Comparison of ENCODE assay signal across 10 cellular contexts in genomic region chr1:10724052-10724494, GRCh38.
DNase-seq lines count a peak whose midpoint lies in the region; TF ChIP-seq lines count a peak whose summit lies in the region.
"Had no signal": no experiment of that assay in that cellular context is flagged by ENCODE, and none has a peak within 500 bp of the region (broad histone marks: within the 10 kb centered on the region; RNA-seq: fewer than 3 reads in every experiment).

No MANE protein-coding gene starts in this region.

- H3K27me3 Mint-ChIP-seq in MCF 10A (ENCODE audit: insufficient read depth, unreplicated experiment) = no peaks in the 10 kb centered on the region

- no peak for TF ChIP-seq CTCF in MCF 10A (IDR thresholded peaks at IDR 0.05; ENCODE audit: unreplicated experiment)
- no peak for TF ChIP-seq CTCF in OCI-LY7 (conservative IDR thresholded peaks at IDR 0.05; ENCODE audit: low read length)
- no peak for TF ChIP-seq CTCF in GM10248 (IDR thresholded peaks at IDR 0.05; ENCODE audit: control extremely low read depth, extremely low read depth, low read depth, missing control alignments)

- no peak overlapping the region for H3K9ac ChIP-seq in BLaER1 treated with 17β-estradiol and CSF1 and Interleukin-3, amounts not matched to agents 10 nM and 100 nM
- peak overlapping the region; percentile 5 for H3K9ac ChIP-seq in mucosa of stomach (ENCODE audit: low read length)

- no peaks in the 10 kb centered on the region for H3K79me2 ChIP-seq in OCI-LY7 (ENCODE audit: insufficient read depth, low read depth, low read length)

- H3K4me1 ChIP-seq in BLaER1 treated with 17β-estradiol and CSF1 and Interleukin-3, amounts not matched to agents 10 nM and 100 nM = peaks cover 0 to 16% (median 12%) of the 10 kb centered on the region in 10 experiments; a peak in 13 of 20 replicates
- H3K4me1 ChIP-seq in mucosa of stomach (ENCODE audit: control insufficient read depth, insufficient read depth, low read length) = peaks cover 68% of the 10 kb centered on the region
- H3K4me1 ChIP-seq in OCI-LY7 (ENCODE audit: insufficient read depth, low read length, poor library complexity, severe bottlenecking) = no peaks in the 10 kb centered on the region

- H3K4me3 Mint-ChIP-seq in MCF 10A (ENCODE audit: unreplicated experiment) = no peak overlapping the region

- no peaks in the 10 kb centered on the region for H3K9me3 ChIP-seq in BLaER1 treated with 17β-estradiol and CSF1 and Interleukin-3, amounts not matched to agents 10 nM and 100 nM (replicated peaks in 1 of 11)
- H3K9me3 ChIP-seq in mucosa of stomach (ENCODE audit: control insufficient read depth, low read length) = no peaks in the 10 kb centered on the region
- no peaks in the 10 kb centered on the region for H3K9me3 ChIP-seq in OCI-LY7 (ENCODE audit: low read length)

- H3K27ac Mint-ChIP-seq in MCF 10A (ENCODE audit: low read depth, unreplicated experiment) = peak overlapping the region; percentile 82

- H4K20me1 ChIP-seq in BLaER1 treated with 17β-estradiol and CSF1 and Interleukin-3, amounts not matched to agents 10 nM and 100 nM = no peaks in the 10 kb centered on the region; a peak in 1 of 22 replicates
- no peaks in the 10 kb centered on the region for H4K20me1 ChIP-seq in OCI-LY7 (ENCODE audit: insufficient read depth, low read length)

- POLR2A ChIA-PET in MCF 10A (lab: Yijun Ruan, JAX) (interaction anchor here (0.8 to 1.0 kb wide), 2 partner anchors 10 to 63 kb away, joined by 3 to 5 read pairs; no protein-coding TSS in a partner anchor), OCI-LY7 (lab: Charles Lee) (no interaction called here), GM10248 (lab: Yijun Ruan, JAX) (no interaction called here)

- intact Hi-C loops in MCF 10A (cut with micrococcal nuclease) = no loop called here
- intact Hi-C loops in OCI-LY7 (cut with micrococcal nuclease; ENCODE audit: unreplicated experiment) = no loop called here

- H3K27me3 ChIP-seq in BLaER1 treated with 17β-estradiol and CSF1 and Interleukin-3, amounts not matched to agents 10 nM and 100 nM = no peaks in the 10 kb centered on the region
- no peaks in the 10 kb centered on the region for H3K27me3 ChIP-seq in mucosa of stomach (ENCODE audit: control insufficient read depth, insufficient read depth, low read length)
- H3K27me3 ChIP-seq: foreskin keratinocyte had no signal

- peak; percentile 85 for DNase-seq in NCI-H2029 (lab: John Stamatoyannopoulos, UW)
- peak; percentile 86 for DNase-seq in MCF 10A (ENCODE audit: unreplicated experiment)
- DNase-seq in OCI-LY7 (ENCODE audit: low spot score) = no peak
- no peak for DNase-seq in GM10248 (ENCODE audit: extremely low spot score)
- DNase-seq in ecto neural progenitor cell (ENCODE audit: low spot score) = no peak
- no peak for DNase-seq in Kasumi-1 (lab: John Stamatoyannopoulos, UW)
- DNase-seq: NCI-H187 had no signal

- H3K4me2 ChIP-seq in BLaER1 treated with 17β-estradiol and CSF1 and Interleukin-3, amounts not matched to agents 10 nM and 100 nM = peak overlapping the region in 8 of 11 experiments; percentile 15 to 67 (median 40); a peak in 15 of 22 replicates
- H3K4me2 ChIP-seq in OCI-LY7 (ENCODE audit: low read length) = no peak overlapping the region

- peaks cover 4% of the 10 kb centered on the region for H3K4me1 Mint-ChIP-seq in MCF 10A (ENCODE audit: insufficient read depth, unreplicated experiment)

- H3K9me3 Mint-ChIP-seq in MCF 10A (ENCODE audit: unreplicated experiment) = no peaks in the 10 kb centered on the region

- H3K9me2 ChIP-seq in OCI-LY7 (ENCODE audit: insufficient read depth, low read length) = no peaks in the 10 kb centered on the region

- H3K36me3 ChIP-seq in BLaER1 treated with 17β-estradiol and CSF1 and Interleukin-3, amounts not matched to agents 10 nM and 100 nM = no peaks in the 10 kb centered on the region
- no peaks in the 10 kb centered on the region for H3K36me3 ChIP-seq in mucosa of stomach (ENCODE audit: control insufficient read depth, insufficient read depth, low read length)
- H3K36me3 ChIP-seq in OCI-LY7 (ENCODE audit: insufficient read depth, low read length) = no peaks in the 10 kb centered on the region

- no peak overlapping the region for H2AFZ ChIP-seq in OCI-LY7 (ENCODE audit: low read length)

- CTCF ChIA-PET in MCF 10A (lab: Yijun Ruan, JAX) = interaction anchor here (0.7 kb wide), 1 partner anchor 71 kb away, joined by 4 read pairs; no protein-coding TSS in a partner anchor
- CTCF ChIA-PET in OCI-LY7 (lab: Charles Lee; ENCODE audit: unreplicated experiment) = no interaction called here
- CTCF ChIA-PET in GM10248 (lab: Yijun Ruan, JAX) = interaction anchor here (1.8 kb wide), 1 partner anchor 9 kb away, joined by 5 read pairs; no protein-coding TSS in a partner anchor

- H3K36me3 Mint-ChIP-seq in MCF 10A (ENCODE audit: insufficient read depth, unreplicated experiment) = no peaks in the 10 kb centered on the region

- BruUV-seq in MCF 10A (replicated peaks; lab: Mats Ljungman, UMichigan) (no TSS peak), OCI-LY7 (replicated peaks; lab: Mats Ljungman, UMichigan) (no TSS peak)

- H3K27ac ChIP-seq in BLaER1 treated with 17β-estradiol and CSF1 and Interleukin-3, amounts not matched to agents 10 nM and 100 nM = no peak overlapping the region
- H3K27ac ChIP-seq in OCI-LY7 (ENCODE audit: low read depth, low read length, poor library complexity, severe bottlenecking) = no peak overlapping the region
- H3K27ac ChIP-seq: foreskin keratinocyte had no signal

- H3K4me3 ChIP-seq in BLaER1 treated with 17β-estradiol and CSF1 and Interleukin-3, amounts not matched to agents 10 nM and 100 nM = no peak overlapping the region
- H3K4me3 ChIP-seq in mucosa of stomach (ENCODE audit: low read length) = no peak overlapping the region
- H3K4me3 ChIP-seq in OCI-LY7 (ENCODE audit: low read depth, low read length, poor library complexity, severe bottlenecking) = no peak overlapping the region

Comparison
In these comparisons a context has a peak if more than half of its experiments do, and no peak if none do; other contexts are left out.
1. DNase-seq: peak in NCI-H2029 (single experiment) and MCF 10A (single experiment); none in OCI-LY7 (single experiment), GM10248 (single experiment), ecto neural progenitor cell (single experiment) and Kasumi-1 (0 of 2).